ENCODE assay signal across 28 cellular contexts in the genomic region with DNA sequence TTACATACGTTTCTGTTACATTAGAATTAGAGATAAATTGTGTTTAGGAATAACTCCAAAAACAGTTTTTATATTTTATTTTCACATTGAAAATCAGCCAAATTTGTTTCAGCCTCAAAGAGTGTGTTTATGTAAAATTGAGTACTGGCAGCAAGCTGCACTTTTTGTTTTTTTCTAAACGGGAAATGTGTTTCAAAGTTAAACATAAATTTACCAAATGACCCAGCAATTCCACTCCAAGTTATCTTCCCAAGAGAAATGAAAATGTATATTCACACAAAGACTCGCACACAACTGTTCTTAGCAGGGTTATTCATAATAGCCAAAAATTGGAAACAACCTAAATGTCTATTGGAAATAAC. TPM values are rescaled to one million over a fixed set of nuclear protein-coding genes. Genes with fewer than 3 reads are reported as not detected.
"Had no signal": no experiment of that assay in that cellular context is flagged by ENCODE, and none has a peak within 500 bp of the region (broad histone marks: within the 10 kb centered on the region; RNA-seq: fewer than 3 reads in every experiment).

No MANE protein-coding gene starts in this region.

- DNase-seq: activated CD4-positive, alpha-beta T cell treated with anti-CD3 and anti-CD28 coated beads for 1 hour; activated CD4-positive, alpha-beta T cell treated with anti-CD3 and anti-CD28 coated beads for 48 hours; activated CD4-positive, CD25-positive, alpha-beta regulatory T cell; activated CD8-positive, alpha-beta T cell treated with anti-CD3 and anti-CD28 coated beads for 36 hours; activated gamma-delta T cell; activated naive CD4-positive, alpha-beta T cell treated with Interleukin-2 at 50 U/mL for 16 hours; activated naive CD8-positive, alpha-beta T cell treated with anti-CD3 and anti-CD28 coated beads, Interleukin-2, amount 10 ng/mL, durations not matched to agents 7 days and 5 days; activated T-cell treated with anti-CD3 and anti-CD28 coated beads, Interleukin-2, amount 50 U/mL, for 1 hour; body of pancreas; central memory CD4-positive, alpha-beta T cell; Kasumi-1; KG1; MG63; MV-4-11; NCI-H1092; NCI-H1436 treated with DMSO at 0.1 percent for 48 hours; NCI-H1694 treated with DMSO at 0.1 percent for 48 hours; NCI-H2029; NCI-H345; RPMI8226; SW 1271; T-helper 1 cell; T-helper 2 cell; T-helper 9 cell; WERI-Rb-1 had no signal

- H3K4me3 ChIP-seq: ascending aorta, body of pancreas, breast epithelium, MG63 had no signal

- H3K4me1 ChIP-seq: ascending aorta, body of pancreas, breast epithelium had no signal

- H3K36me3 ChIP-seq: ascending aorta, breast epithelium, MG63, WERI-Rb-1 had no signal

- H3K9me3 ChIP-seq: ascending aorta, body of pancreas, breast epithelium, MG63 had no signal

- ATAC-seq: activated CD8-positive, alpha-beta T cell treated with anti-CD3 and anti-CD28 coated beads for 36 hours; body of pancreas; Panc1 had no signal

- H3K27ac ChIP-seq: ascending aorta, body of pancreas, breast epithelium, WERI-Rb-1 had no signal

- H3K27me3 ChIP-seq: ascending aorta, body of pancreas, breast epithelium, MG63 had no signal

RNA-seq across cellular contexts. Expression of a gene that starts 9.4 kb away (rescaled TPM):
- total RNA-seq: ascending aorta had no signal
